ENCODE assay signal across 8 cellular contexts in genomic region chr3:57164217-57164605, GRCh38. TPM values are rescaled to one million over a fixed set of nuclear protein-coding genes. Genes with fewer than 3 reads are reported as not detected.
A peak's percentile ranks its signal among the peaks of the same experiment; 100 is the strongest.
DNase-seq lines count a peak whose midpoint lies in the region; ATAC-seq and TF ChIP-seq lines count a peak whose summit lies in the region.

No MANE protein-coding gene starts in this region.

- TF ChIP-seq POLR2A in Peyer's patch (IDR thresholded peaks at IDR 0.05) = no peak
- TF ChIP-seq POLR2A in upper lobe of left lung (IDR thresholded peaks at IDR 0.05) = no peak

- no peak for DNase-seq in Peyer's patch
- DNase-seq in mucosa of descending colon = peak in 2 of 3 donors; percentile 34 to 42
- peak in 1 of 2 donors; percentile 68 for DNase-seq in upper lobe of left lung
- DNase-seq in SW 1271 (lab: John Stamatoyannopoulos, UW) = no peak

- peaks cover 11 to 32% (median 22%) of the 10 kb centered on the region in 10 experiments for H3K4me1 ChIP-seq in BLaER1 treated with 17β-estradiol and CSF1 and Interleukin-3, amounts not matched to agents 10 nM and 100 nM
- peaks cover 0 to 16% (median 11%) of the 10 kb centered on the region in 4 donors for H3K4me1 ChIP-seq in Peyer's patch
- H3K4me1 ChIP-seq in mucosa of descending colon (ENCODE audit: low read depth) = peaks cover 24% of the 10 kb centered on the region
- peaks cover 9 to 23% (median 17%) of the 10 kb centered on the region in 4 donors for H3K4me1 ChIP-seq in upper lobe of left lung

- no peaks in the 10 kb centered on the region for H3K36me3 ChIP-seq in BLaER1 treated with 17β-estradiol and CSF1 and Interleukin-3, amounts not matched to agents 10 nM and 100 nM
- H3K36me3 ChIP-seq in Peyer's patch = no peaks in the 10 kb centered on the region
- H3K36me3 ChIP-seq in mucosa of descending colon (ENCODE audit: low read depth) = no peaks in the 10 kb centered on the region
- H3K36me3 ChIP-seq in upper lobe of left lung = no peaks in the 10 kb centered on the region

- H3K27me3 ChIP-seq in BLaER1 treated with 17β-estradiol and CSF1 and Interleukin-3, amounts not matched to agents 10 nM and 100 nM = peaks cover 47 to 99% (median 65%) of the 10 kb centered on the region in 11 experiments
- H3K27me3 ChIP-seq in Peyer's patch (no peaks in the 10 kb centered on the region), upper lobe of left lung (peaks cover 0 to 11% (median 6%) of the 10 kb centered on the region in 4 donors)

- no peak overlapping the region for H3K27ac ChIP-seq in BLaER1 treated with 17β-estradiol and CSF1 and Interleukin-3, amounts not matched to agents 10 nM and 100 nM
- H3K27ac ChIP-seq in Peyer's patch (peak overlapping the region in 3 of 4 donors; percentile 16 to 43 (median 31)), upper lobe of left lung (no peak overlapping the region)

- H3K36me3 Mint-ChIP-seq in dendritic cell treated with granulocyte-macrophage colony-stimulating factor and Interleukin-4, amounts not matched to agents 40 ng/mL and 50 ng/mL, for 4 days (ENCODE audit: low read depth) = no peaks in the 10 kb centered on the region

- H3K9ac ChIP-seq in BLaER1 treated with 17β-estradiol and CSF1 and Interleukin-3, amounts not matched to agents 10 nM and 100 nM = peak overlapping the region in 3 of 11 experiments; percentile 59 to 76 (median 71); a peak in 5 of 22 replicates

- intact Hi-C loops in dendritic cell treated with granulocyte-macrophage colony-stimulating factor and Interleukin-4, amounts not matched to agents 40 ng/mL and 50 ng/mL, for 4 days (cut with micrococcal nuclease) = loop anchor here (10.0 kb wide), 1 partner anchor 391 kb away; the partner anchor contains the start of gene PDE12
- intact Hi-C loops in mucosa of descending colon (cut with DNase I, micrococcal nuclease) = loop anchor here in 1 of 2 donors (10.0 kb wide), 1 partner anchor 59 kb away; no protein-coding TSS in a partner anchor

- no peak for TF ChIP-seq EP300 in upper lobe of left lung (IDR thresholded peaks at IDR 0.05)

- H3K4me3 Mint-ChIP-seq in dendritic cell treated with granulocyte-macrophage colony-stimulating factor and Interleukin-4, amounts not matched to agents 40 ng/mL and 50 ng/mL, for 4 days = peak overlapping the region; percentile 76

- H3K9me3 ChIP-seq in BLaER1 treated with 17β-estradiol and CSF1 and Interleukin-3, amounts not matched to agents 10 nM and 100 nM (replicated peaks in 1 of 11) = no peaks in the 10 kb centered on the region
- no peaks in the 10 kb centered on the region for H3K9me3 ChIP-seq in Peyer's patch
- no peaks in the 10 kb centered on the region for H3K9me3 ChIP-seq in mucosa of descending colon
- H3K9me3 ChIP-seq in upper lobe of left lung = no peaks in the 10 kb centered on the region

- ATAC-seq in mucosa of descending colon = peak; percentile 18
- ATAC-seq in upper lobe of left lung (ENCODE audit: low FRiP score in 2 of 2) = peak; percentile 44 to 55
- ATAC-seq in GM21717 (IDR thresholded peaks at IDR 0.05; ENCODE audit: unreplicated experiment) = no peak
- no peak for ATAC-seq in HG03039 (IDR thresholded peaks at IDR 0.05; ENCODE audit: unreplicated experiment)

- TF ChIP-seq CTCF in Peyer's patch (IDR thresholded peaks at IDR 0.05) (no peak), mucosa of descending colon (IDR thresholded peaks at IDR 0.05) (no peak), upper lobe of left lung (IDR thresholded peaks at IDR 0.05) (no peak)

- peak overlapping the region; percentile 67 to 83 (median 74) for H3K4me3 ChIP-seq in BLaER1 treated with 17β-estradiol and CSF1 and Interleukin-3, amounts not matched to agents 10 nM and 100 nM
- H3K4me3 ChIP-seq in Peyer's patch (peak overlapping the region; percentile 52 to 78 (median 70)), mucosa of descending colon (no peak overlapping the region), upper lobe of left lung (peak overlapping the region; percentile 66 to 90 (median 78))

- peaks cover 92% of the 10 kb centered on the region for H3K27me3 Mint-ChIP-seq in dendritic cell treated with granulocyte-macrophage colony-stimulating factor and Interleukin-4, amounts not matched to agents 40 ng/mL and 50 ng/mL, for 4 days

- H3K27ac Mint-ChIP-seq in dendritic cell treated with granulocyte-macrophage colony-stimulating factor and Interleukin-4, amounts not matched to agents 40 ng/mL and 50 ng/mL, for 4 days = no peak overlapping the region

- 11 to 20% methylated on average over 1 to 19 of the region's 28 CpGs for WGBS in upper lobe of left lung, 2 donors

- H3K4me2 ChIP-seq in BLaER1 treated with 17β-estradiol and CSF1 and Interleukin-3, amounts not matched to agents 10 nM and 100 nM = peak overlapping the region; percentile 95 to 100 (median 100)

- peaks cover 18% of the 10 kb centered on the region for H3K4me1 Mint-ChIP-seq in dendritic cell treated with granulocyte-macrophage colony-stimulating factor and Interleukin-4, amounts not matched to agents 40 ng/mL and 50 ng/mL, for 4 days (ENCODE audit: low read depth)

- no peaks in the 10 kb centered on the region for H3K9me3 Mint-ChIP-seq in dendritic cell treated with granulocyte-macrophage colony-stimulating factor and Interleukin-4, amounts not matched to agents 40 ng/mL and 50 ng/mL, for 4 days

- H4K20me1 ChIP-seq in BLaER1 treated with 17β-estradiol and CSF1 and Interleukin-3, amounts not matched to agents 10 nM and 100 nM = peaks cover 0 to 71% (median 10%) of the 10 kb centered on the region in 11 experiments; a peak in 15 of 22 replicates

RNA-seq across cellular contexts. Expression of gene IL17RD, which starts 0.9 kb away (rescaled TPM):
- total RNA-seq in Peyer's patch (1 to 10 TPM in 2 of 4 donors, under 1 TPM in 2; 0.88 to 5.8 (median 2.1) TPM), mucosa of descending colon (10 to 100 TPM in 1 of 3 donors, 1 to 10 TPM in 2; 1.2 to 14.8 (median 1.4) TPM), upper lobe of left lung (1 to 10 TPM in 1 of 6 donors, under 1 TPM in 5; under 0.01 to 2.7 (median 0.49) TPM)

RNA-seq across cellular contexts. Expression of gene HESX1, which starts 35.6 kb away (rescaled TPM):
- total RNA-seq in Peyer's patch (not detected), mucosa of descending colon (under 1 TPM in 1 of 3 donors, not detected in 2; 0.58 TPM), upper lobe of left lung (1 to 10 TPM in 2 of 6 donors, under 1 TPM in 3, not detected in 1; 0.74 to 2.1 (median 0.91) TPM)

Comparison
In these comparisons a context has a peak if more than half of its experiments do, and no peak if none do; other contexts are left out.
1. H3K27ac ChIP-seq: peak in Peyer's patch (3 of 4); none in BLaER1 treated with 17β-estradiol and CSF1 and Interleukin-3, amounts not matched to agents 10 nM and 100 nM (0 of 11) and upper lobe of left lung (0 of 4).
2. DNase-seq: peak in mucosa of descending colon (2 of 3); none in Peyer's patch (0 of 3) and SW 1271 (0 of 2).
3. ATAC-seq: peak in mucosa of descending colon (single experiment) and upper lobe of left lung (2 of 2); none in GM21717 (single experiment) and HG03039 (single experiment).